In the genomic region with DNA sequence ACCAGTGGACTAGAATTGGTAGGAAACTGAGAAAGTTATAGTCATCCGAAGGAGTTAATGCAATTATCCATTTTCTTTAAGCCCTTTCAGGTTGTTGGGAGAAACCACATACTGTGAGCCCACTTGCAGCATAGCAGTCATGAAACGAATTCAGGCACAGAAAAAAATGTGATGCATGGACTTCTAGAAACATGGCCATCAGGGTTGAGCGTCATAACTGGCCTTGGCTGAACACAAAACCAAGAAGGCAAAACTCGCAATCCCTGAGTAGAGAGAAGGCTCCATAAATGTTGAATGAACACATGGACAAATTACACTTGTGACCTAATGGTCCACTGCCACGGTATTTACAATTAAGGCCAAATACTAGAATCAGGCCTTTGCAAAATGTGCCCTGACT, we compare ENCODE assay signal across 14 cellular contexts.
DNase-seq lines count a peak whose midpoint lies in the region; ATAC-seq and TF ChIP-seq lines count a peak whose summit lies in the region.
"Had no signal": no experiment of that assay in that cellular context is flagged by ENCODE, and none has a peak within 500 bp of the region (broad histone marks: within the 10 kb centered on the region; RNA-seq: fewer than 3 reads in every experiment).

No MANE protein-coding gene starts in this region.

- peak overlapping the region; percentile 14 to 98 (median 89) for H3K27ac Mint-ChIP-seq in CD4-positive, alpha-beta memory T cell
- H3K27ac Mint-ChIP-seq: activated CD8-positive, alpha-beta T cell treated with anti-CD3 and anti-CD28 coated beads for 36 hours had no signal

- peak overlapping the region; percentile 50 for H3K27ac ChIP-seq in CD4-positive, alpha-beta memory T cell (ENCODE audit: low read depth, low read length)
- H3K27ac ChIP-seq in SU-DHL-6 (ENCODE audit: low read depth, low read length) (peak overlapping the region; percentile 98; the same call in 1 of the 2 replicates), hepatocyte (peak overlapping the region; percentile 45), stomach (peak overlapping the region; percentile 72 to 82 (median 77)), dorsolateral prefrontal cortex (peak overlapping the region in 7 of 59 donors; percentile 1 to 46 (median 16))

- peak overlapping the region in 2 of 8 donors; percentile 15 to 77 for H3K4me3 Mint-ChIP-seq in CD4-positive, alpha-beta memory T cell
- H3K4me3 Mint-ChIP-seq: activated CD8-positive, alpha-beta T cell treated with anti-CD3 and anti-CD28 coated beads for 36 hours had no signal

- no peaks in the 10 kb centered on the region for H3K9me3 Mint-ChIP-seq in CD4-positive, alpha-beta memory T cell
- H3K9me3 Mint-ChIP-seq: activated CD8-positive, alpha-beta T cell treated with anti-CD3 and anti-CD28 coated beads for 36 hours had no signal

- no peak overlapping the region for H3K4me2 ChIP-seq in SU-DHL-6 (ENCODE audit: low read depth, low read length, poor library complexity, severe bottlenecking)
- no peak overlapping the region for H3K4me2 ChIP-seq in hepatocyte

- no peak for TF ChIP-seq CTCF in SU-DHL-6 (IDR thresholded peaks at IDR 0.05; ENCODE audit: insufficient read depth, low read length, poor library complexity, severe bottlenecking)
- no peak for TF ChIP-seq CTCF in hepatocyte (IDR thresholded peaks at IDR 0.05; ENCODE audit: poor library complexity)
- TF ChIP-seq CTCF in stomach (IDR thresholded peaks at IDR 0.05) = no peak
- no peak for TF ChIP-seq CTCF in dorsolateral prefrontal cortex (IDR thresholded peaks at IDR 0.05 in 54 of 56, conservative IDR thresholded peaks at IDR 0.05 in 2 of 56; ENCODE audit: low read depth in 1 of 56, partially characterized antibody in 56 of 56)

- H3K36me3 Mint-ChIP-seq in CD4-positive, alpha-beta memory T cell = no peaks in the 10 kb centered on the region

- no peak overlapping the region for H3K9ac ChIP-seq in SU-DHL-6 (ENCODE audit: low read length)

- no peak for TF ChIP-seq EP300 in stomach (IDR thresholded peaks at IDR 0.05)

- no peaks in the 10 kb centered on the region for H3K9me2 ChIP-seq in SU-DHL-6 (replicated peaks; ENCODE audit: insufficient read depth, low read length)
- H3K9me2 ChIP-seq in hepatocyte (replicated peaks; ENCODE audit: insufficient read depth) = no peaks in the 10 kb centered on the region

- DNase-seq in CD4-positive, alpha-beta memory T cell = no peak
- DNase-seq in hepatocyte (ENCODE audit: low spot score) = no peak
- no peak for DNase-seq in stomach
- DNase-seq in stimulated activated CD4-positive, alpha-beta T cell treated with anti-CD3 and anti-CD28 coated beads, Interleukin-1b, Interleukin-23, amount 100 ng/mL, for 48 hours = no peak
- DNase-seq in dorsolateral prefrontal cortex = no peak
- DNase-seq: activated effector memory CD4-positive, alpha-beta T cell treated with Interleukin-2 at 50 U/mL for 16 hours; NCI-H345; Peyer's patch; T-helper 9 cell had no signal

- TF ChIP-seq POLR2A in stomach (IDR thresholded peaks at IDR 0.05) = no peak

- H3K79me2 ChIP-seq in SU-DHL-6 (ENCODE audit: insufficient read depth, low read length) (no peaks in the 10 kb centered on the region), hepatocyte (no peaks in the 10 kb centered on the region)

- H3K4me1 ChIP-seq in CD4-positive, alpha-beta memory T cell (ENCODE audit: insufficient read depth, low read length) = peaks cover 80% of the 10 kb centered on the region
- peaks cover 27% of the 10 kb centered on the region for H3K4me1 ChIP-seq in hepatocyte (ENCODE audit: insufficient read depth)
- H3K4me1 ChIP-seq in stomach = peaks cover 18 to 54% (median 34%) of the 10 kb centered on the region in 4 donors

- H4K20me1 ChIP-seq in SU-DHL-6 (ENCODE audit: low read depth, low read length) (no peaks in the 10 kb centered on the region), hepatocyte (ENCODE audit: insufficient read depth, poor library complexity, severe bottlenecking) (no peaks in the 10 kb centered on the region)

- intact Hi-C loops in CD4-positive, alpha-beta memory T cell (cut with micrococcal nuclease) = no loop called here
- intact Hi-C loops in stomach (cut with DNase I; ENCODE audit: low total_unique reads) (no loop called here), dorsolateral prefrontal cortex (cut with DNase I) (no loop called here)

- H3K9me3 ChIP-seq in CD4-positive, alpha-beta memory T cell (ENCODE audit: control insufficient read depth in 1 of 2, low read length in 2 of 2) = no peaks in the 10 kb centered on the region
- H3K9me3 ChIP-seq in SU-DHL-6 (ENCODE audit: insufficient read depth, low read length) (no peaks in the 10 kb centered on the region), hepatocyte (ENCODE audit: low read depth) (no peaks in the 10 kb centered on the region), stomach (no peaks in the 10 kb centered on the region)
- H3K9me3 ChIP-seq: Peyer's patch had no signal

- POLR2A ChIA-PET in CD4-positive, alpha-beta memory T cell (lab: Charles Lee; ENCODE audit: partially characterized antibody) = interaction anchor here (0.7 to 3.0 kb wide), 7 partner anchors 11 to 115 kb away, joined by 3 to 9 read pairs (median 7); no protein-coding TSS in a partner anchor

- no peaks in the 10 kb centered on the region for H3K27me3 Mint-ChIP-seq in CD4-positive, alpha-beta memory T cell
- H3K27me3 Mint-ChIP-seq: activated CD8-positive, alpha-beta T cell treated with anti-CD3 and anti-CD28 coated beads for 36 hours had no signal

- CTCF ChIA-PET in CD4-positive, alpha-beta memory T cell (lab: Charles Lee; ENCODE audit: partially characterized antibody) = interaction anchor here (1.2 kb wide), 1 partner anchor 14 kb away, joined by 4 read pairs; no protein-coding TSS in a partner anchor

- H2AFZ ChIP-seq in SU-DHL-6 (ENCODE audit: low read depth, low read length, severe bottlenecking) (no peak overlapping the region), hepatocyte (no peak overlapping the region)

- ATAC-seq in GM21381 (IDR thresholded peaks at IDR 0.05; ENCODE audit: unreplicated experiment) = no peak
- ATAC-seq in HG03378 (IDR thresholded peaks at IDR 0.05; ENCODE audit: unreplicated experiment) = no peak

- 83% methylated on average over 5 of the region's 5 CpGs for WGBS in hepatocyte (ENCODE audit: low lambda C conversion rate, missing lambda C conversion rate)
- WGBS in stomach, 5 donors = 55 to 75% (median 62%) methylated on average over 5 of the region's 5 CpGs

- H3K27me3 ChIP-seq in CD4-positive, alpha-beta memory T cell (ENCODE audit: insufficient read depth, low read length) = no peaks in the 10 kb centered on the region
- no peaks in the 10 kb centered on the region for H3K27me3 ChIP-seq in SU-DHL-6 (ENCODE audit: low read length)
- no peaks in the 10 kb centered on the region for H3K27me3 ChIP-seq in hepatocyte
- no peaks in the 10 kb centered on the region for H3K27me3 ChIP-seq in stomach
- H3K27me3 ChIP-seq in dorsolateral prefrontal cortex = no peaks in the 10 kb centered on the region
- H3K27me3 ChIP-seq: Peyer's patch had no signal

- no peak overlapping the region for H3K4me3 ChIP-seq in CD4-positive, alpha-beta memory T cell (ENCODE audit: low read length in 2 of 2)
- no peak overlapping the region for H3K4me3 ChIP-seq in SU-DHL-6 (ENCODE audit: insufficient read depth, low read length, poor library complexity, severe bottlenecking)
- no peak overlapping the region for H3K4me3 ChIP-seq in hepatocyte
- H3K4me3 ChIP-seq in stomach = no peak overlapping the region
- H3K4me3 ChIP-seq in dorsolateral prefrontal cortex = no peak overlapping the region
- H3K4me3 ChIP-seq: GM12878, Peyer's patch had no signal

- H3K4me1 Mint-ChIP-seq in CD4-positive, alpha-beta memory T cell = peaks cover 61 to 96% (median 76%) of the 10 kb centered on the region in 4 donors

- H3K36me3 ChIP-seq in CD4-positive, alpha-beta memory T cell (ENCODE audit: insufficient read depth, low read length) = no peaks in the 10 kb centered on the region
- H3K36me3 ChIP-seq in SU-DHL-6 (ENCODE audit: low read length) = no peaks in the 10 kb centered on the region
- H3K36me3 ChIP-seq in hepatocyte (replicated peaks; ENCODE audit: insufficient read depth, low read depth) = no peaks in the 10 kb centered on the region
- H3K36me3 ChIP-seq in stomach = no peaks in the 10 kb centered on the region
- H3K36me3 ChIP-seq: Peyer's patch had no signal

- peaks cover 48% of the 10 kb centered on the region for H3F3A ChIP-seq in SU-DHL-6 (ENCODE audit: insufficient read depth)
